Comparison of ENCODE assay signal across 8 cellular contexts in the genomic region with DNA sequence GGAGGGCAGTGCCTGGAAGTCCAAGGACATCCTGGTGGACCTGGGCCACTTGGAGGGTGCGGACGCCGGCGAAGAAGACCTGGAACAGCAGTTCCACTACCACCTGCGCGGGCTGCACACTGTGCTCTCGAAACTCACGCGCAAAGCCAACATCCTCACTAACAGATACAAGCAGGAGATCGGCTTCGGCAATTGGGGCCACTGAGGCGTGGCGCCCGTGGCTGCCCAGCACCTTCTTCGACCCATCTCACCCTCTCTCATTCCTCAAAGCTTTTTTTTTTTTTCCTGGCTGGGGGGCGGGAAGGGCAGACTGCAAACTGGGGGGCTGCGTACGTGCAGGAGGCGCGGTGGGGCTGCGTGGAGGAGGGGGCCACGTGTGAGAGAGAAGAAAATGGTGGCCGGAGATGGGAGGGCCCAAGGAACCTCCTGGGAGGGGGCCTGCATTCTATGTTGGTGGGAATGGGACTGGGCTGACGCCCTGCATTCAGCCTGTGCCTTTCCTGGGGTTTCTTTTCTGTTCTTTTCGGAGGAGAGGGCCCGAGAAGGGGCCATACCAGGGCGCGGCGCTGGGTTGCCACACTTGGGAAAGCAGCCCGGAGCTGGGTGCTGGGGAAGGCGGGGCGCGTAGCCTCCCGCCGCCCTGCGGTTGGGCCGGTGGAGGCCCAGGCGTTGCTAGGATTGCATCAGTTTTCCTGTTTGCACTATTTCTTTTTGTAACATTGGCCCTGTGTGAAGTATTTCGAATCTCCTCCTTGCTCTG. TPM values are rescaled to one million over a fixed set of nuclear protein-coding genes. Genes with fewer than 3 reads are reported as not detected.
DNase-seq lines count a peak whose midpoint lies in the region; ATAC-seq and TF ChIP-seq lines count a peak whose summit lies in the region.

No MANE protein-coding gene starts in this region.

- peaks cover 8 to 49% (median 13%) of the 10 kb centered on the region in 4 donors for H3K4me1 Mint-ChIP-seq in CD4-positive, CD25-positive, alpha-beta regulatory T cell
- peaks cover 15% of the 10 kb centered on the region in 2 donors for H3K4me1 Mint-ChIP-seq in effector memory CD8-positive, alpha-beta T cell (ENCODE audit: low read depth in 2 of 2)

- H3K9me2 ChIP-seq in HCT116 (ENCODE audit: insufficient read depth) = no peaks in the 10 kb centered on the region

- peak; percentile 31 to 71 (median 45) for DNase-seq in CD4-positive, CD25-positive, alpha-beta regulatory T cell
- DNase-seq in HCT116 (ENCODE audit: low read depth, low spot score) (no peak), NCI-H345 (lab: John Stamatoyannopoulos, UW) (peak; percentile 61)
- peak; percentile 85 for DNase-seq in activated CD8-positive, alpha-beta memory T cell treated with anti-CD3 and anti-CD28 coated beads for 24 hours
- DNase-seq in effector memory CD8-positive, alpha-beta T cell = peak; percentile 28 to 42 (median 37)
- peak; percentile 66 for DNase-seq in stimulated activated CD8-positive, alpha-beta memory T cell treated with anti-CD3 and anti-CD28 coated beads, Interleukin-4, amount 100 ng/mL, for 48 hours

- H3K9me3 Mint-ChIP-seq in CD4-positive, CD25-positive, alpha-beta regulatory T cell = peaks cover 0 to 3% (median 0%) of the 10 kb centered on the region in 7 donors
- no peaks in the 10 kb centered on the region for H3K9me3 Mint-ChIP-seq in effector memory CD8-positive, alpha-beta T cell

- peak overlapping the region; percentile 90 to 96 (median 93) for H3K4me3 Mint-ChIP-seq in CD4-positive, CD25-positive, alpha-beta regulatory T cell
- H3K4me3 Mint-ChIP-seq in effector memory CD8-positive, alpha-beta T cell = peak overlapping the region; percentile 95 to 96

- no peak for TF ChIP-seq CTCF in HCT116 (IDR thresholded peaks at IDR 0.05 in 2 of 3, conservative IDR thresholded peaks at IDR 0.05 in 1 of 3; ENCODE audit: borderline replicate concordance in 1 of 3, insufficient read depth in 1 of 3, low read depth in 2 of 3, low read length in 2 of 3)

- H3K27ac ChIP-seq in CD4-positive, CD25-positive, alpha-beta regulatory T cell (ENCODE audit: insufficient read depth, low read length, poor library complexity, severe bottlenecking) = peak overlapping the region; percentile 70
- H3K27ac ChIP-seq in HCT116 (ENCODE audit: low read depth, low read length) = peak overlapping the region; percentile 98
- peak overlapping the region; percentile 83 for H3K27ac ChIP-seq in mesodermal cell (ENCODE audit: low read depth, low read length, severe bottlenecking)

- H3K27me3 Mint-ChIP-seq in CD4-positive, CD25-positive, alpha-beta regulatory T cell = no peaks in the 10 kb centered on the region
- no peaks in the 10 kb centered on the region for H3K27me3 Mint-ChIP-seq in effector memory CD8-positive, alpha-beta T cell

- no peak for TF ChIP-seq RAD21 in HCT116 (IDR thresholded peaks at IDR 0.05; ENCODE audit: low read depth)

- no peak overlapping the region for H2AFZ ChIP-seq in HCT116 (ENCODE audit: low read depth, low read length, poor library complexity, severe bottlenecking)

- no peaks in the 10 kb centered on the region for H3K36me3 ChIP-seq in CD4-positive, CD25-positive, alpha-beta regulatory T cell (ENCODE audit: control insufficient read depth, insufficient read depth, low read length)
- peaks cover 0 to 5% of the 10 kb centered on the region in 2 experiments; a peak in 1 of 4 replicates for H3K36me3 ChIP-seq in HCT116 (ENCODE audit: control insufficient read depth in 1 of 2, insufficient read depth in 2 of 2, low read length in 2 of 2)
- peaks cover 6% of the 10 kb centered on the region for H3K36me3 ChIP-seq in mesodermal cell (ENCODE audit: control insufficient read depth, insufficient read depth, low read length)

- peak overlapping the region; percentile 84 for H3K4me2 ChIP-seq in HCT116 (ENCODE audit: low read length)

- peaks cover 8% of the 10 kb centered on the region for H3K4me1 ChIP-seq in CD4-positive, CD25-positive, alpha-beta regulatory T cell (ENCODE audit: control insufficient read depth, insufficient read depth, low read length, poor library complexity, severe bottlenecking)
- H3K4me1 ChIP-seq in HCT116 (ENCODE audit: control insufficient read depth in 1 of 2, insufficient read depth in 2 of 2, low read length in 2 of 2) = peaks cover 15 to 37% of the 10 kb centered on the region in 2 experiments
- peaks cover 22% of the 10 kb centered on the region for H3K4me1 ChIP-seq in mesodermal cell (ENCODE audit: control insufficient read depth, insufficient read depth, low read length, poor library complexity, severe bottlenecking)

- H3K79me2 ChIP-seq in HCT116 (ENCODE audit: insufficient read depth, low read length) = peaks cover 46% of the 10 kb centered on the region

- peak overlapping the region; percentile 71 to 96 (median 81) for H3K27ac Mint-ChIP-seq in CD4-positive, CD25-positive, alpha-beta regulatory T cell
- peak overlapping the region; percentile 92 to 95 for H3K27ac Mint-ChIP-seq in effector memory CD8-positive, alpha-beta T cell

- no peaks in the 10 kb centered on the region for H3K9me3 ChIP-seq in CD4-positive, CD25-positive, alpha-beta regulatory T cell (ENCODE audit: control insufficient read depth in 2 of 2, low read length in 2 of 2)
- no peaks in the 10 kb centered on the region for H3K9me3 ChIP-seq in HCT116 (ENCODE audit: control insufficient read depth in 1 of 2, insufficient read depth in 1 of 2, low read depth in 1 of 2, low read length in 2 of 2)
- no peaks in the 10 kb centered on the region for H3K9me3 ChIP-seq in mesodermal cell (ENCODE audit: control insufficient read depth, low read length)

- RAD21 ChIA-PET in HCT116 (lab: Charles Lee; ENCODE audit: low non-redundant PET in 1 of 2, low total read pairs in 2 of 2, uncharacterized antibody in 2 of 2, unreplicated experiment in 2 of 2) = no interaction called here

- CTCF ChIA-PET in HCT116 (lab: Charles Lee) = interaction anchor here (1.5 kb wide), 1 partner anchor 346 kb away, joined by 3 read pairs; no protein-coding TSS in a partner anchor

- peak; percentile 20 to 30 for ATAC-seq in CD4-positive, CD25-positive, alpha-beta regulatory T cell (ENCODE audit: low read depth in 2 of 2)
- ATAC-seq in HCT116 = no peak; the same call in 1 of the 2 replicates
- peak; percentile 59 for ATAC-seq in effector memory CD8-positive, alpha-beta T cell (replicated peaks)
- ATAC-seq in HG03457 (IDR thresholded peaks at IDR 0.05; ENCODE audit: unreplicated experiment) = no peak

- TF ChIP-seq POLR2A in HCT116 (IDR thresholded peaks at IDR 0.05; ENCODE audit: borderline replicate concordance, extremely low read depth, insufficient read depth, insufficient read length) = no peak

- no peaks in the 10 kb centered on the region for H3K27me3 ChIP-seq in CD4-positive, CD25-positive, alpha-beta regulatory T cell (ENCODE audit: control insufficient read depth, insufficient read depth, low read length)
- H3K27me3 ChIP-seq in HCT116 (ENCODE audit: insufficient read depth, low read length) = no peaks in the 10 kb centered on the region

- no peaks in the 10 kb centered on the region for H4K20me1 ChIP-seq in HCT116 (ENCODE audit: insufficient read depth)

- peak overlapping the region; percentile 91 for H3K9ac ChIP-seq in HCT116 (ENCODE audit: low read length)

- 0% methylated on average over 2 to 13 of the region's 39 CpGs for WGBS in mesodermal cell (ENCODE audit: insufficient coverage in 2 of 2), 2 experiments

- intact Hi-C loops in HCT116 (cut with micrococcal nuclease) = loop anchor here (10.0 kb wide), 1 partner anchor 1369 kb away; no protein-coding TSS in a partner anchor

- peak overlapping the region; percentile 74 for H3K4me3 ChIP-seq in CD4-positive, CD25-positive, alpha-beta regulatory T cell (ENCODE audit: low read depth, low read length)
- H3K4me3 ChIP-seq in HCT116 (replicated peaks in 1 of 2; ENCODE audit: low read depth in 1 of 2, low read length in 2 of 2) (peak overlapping the region; percentile 64 to 77), mesodermal cell (ENCODE audit: extremely low read depth, insufficient read depth, low read length, poor library complexity, severe bottlenecking) (peak overlapping the region; percentile 61)

- H3K36me3 Mint-ChIP-seq in CD4-positive, CD25-positive, alpha-beta regulatory T cell = no peaks in the 10 kb centered on the region
- H3K36me3 Mint-ChIP-seq in effector memory CD8-positive, alpha-beta T cell (ENCODE audit: insufficient read depth) = peaks cover 28% of the 10 kb centered on the region

- no TSS peak for BruUV-seq in HCT116 (replicated peaks; lab: Mats Ljungman, UMichigan)

- POLR2A ChIA-PET in HCT116 (lab: Charles Lee) = no interaction called here

TF ChIP-seq in HCT116, 20 proteins besides CTCF, POLR2A, EP300 and RAD21:
- TF ChIP-seq POLR2AphosphoS5 (IDR thresholded peaks at IDR 0.05; ENCODE audit: low read depth, low read length) (peak; percentile 46), SRF (IDR thresholded peaks at IDR 0.05; ENCODE audit: low read depth) (no peak), ELF1 (IDR thresholded peaks at IDR 0.05; ENCODE audit: borderline replicate concordance, low read depth) (no peak), JUND (IDR thresholded peaks at IDR 0.05) (no peak), ZFX (IDR thresholded peaks at IDR 0.05) (no peak; the same call in 1 of the 2 replicates), SIN3A (IDR thresholded peaks at IDR 0.05; ENCODE audit: low read depth) (no peak)
- TF ChIP-seq, protein P1, sequence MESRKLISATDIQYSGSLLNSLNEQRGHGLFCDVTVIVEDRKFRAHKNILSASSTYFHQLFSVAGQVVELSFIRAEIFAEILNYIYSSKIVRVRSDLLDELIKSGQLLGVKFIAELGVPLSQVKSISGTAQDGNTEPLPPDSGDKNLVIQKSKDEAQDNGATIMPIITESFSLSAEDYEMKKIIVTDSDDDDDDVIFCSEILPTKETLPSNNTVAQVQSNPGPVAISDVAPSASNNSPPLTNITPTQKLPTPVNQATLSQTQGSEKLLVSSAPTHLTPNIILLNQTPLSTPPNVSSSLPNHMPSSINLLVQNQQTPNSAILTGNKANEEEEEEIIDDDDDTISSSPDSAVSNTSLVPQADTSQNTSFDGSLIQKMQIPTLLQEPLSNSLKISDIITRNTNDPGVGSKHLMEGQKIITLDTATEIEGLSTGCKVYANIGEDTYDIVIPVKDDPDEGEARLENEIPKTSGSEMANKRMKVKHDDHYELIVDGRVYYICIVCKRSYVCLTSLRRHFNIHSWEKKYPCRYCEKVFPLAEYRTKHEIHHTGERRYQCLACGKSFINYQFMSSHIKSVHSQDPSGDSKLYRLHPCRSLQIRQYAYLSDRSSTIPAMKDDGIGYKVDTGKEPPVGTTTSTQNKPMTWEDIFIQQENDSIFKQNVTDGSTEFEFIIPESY (IDR thresholded peaks at IDR 0.05; ENCODE audit: extremely low read depth, insufficient replicate concordance, low read length) = no peak

RNA-seq across cellular contexts. Expression of a gene that starts 4.2 kb away (rescaled TPM):
- 13.0 TPM for total RNA-seq in CD4-positive, CD25-positive, alpha-beta regulatory T cell
- polyA plus RNA-seq in CD4-positive, CD25-positive, alpha-beta regulatory T cell = 10 to 100 TPM in 3 of 4 donors, 1 to 10 TPM in 1; 8.8 to 17.3 (median 13.7) TPM
- total RNA-seq in HCT116 (2021; ENCODE audit: unreplicated experiment) = 109 TPM
- 93.3 and 104 TPM in 2 replicates for polyA plus RNA-seq in HCT116 (2012)
- polyA plus RNA-seq in mesodermal cell (2013, experiment 1 of 2) = 46.5 TPM
- 44.2 TPM for polyA plus RNA-seq in mesodermal cell (2013, experiment 2 of 2)

Comparison
In these comparisons a context has a peak if more than half of its experiments do, and no peak if none do; other contexts are left out.
1. ATAC-seq: peak in CD4-positive, CD25-positive, alpha-beta regulatory T cell (2 of 2) and effector memory CD8-positive, alpha-beta T cell (single experiment); none in HCT116 (single experiment) and HG03457 (single experiment).
2. Peak in every context shown above with its lines, with median percentiles within 50 percentile points of each other: H3K27ac ChIP-seq and H3K4me3 ChIP-seq.